Comparison of ENCODE assay signal across 4 cellular contexts in genomic region chr5:175759978-175760377, GRCh38.
A peak's percentile ranks its signal among the peaks of the same experiment; 100 is the strongest.
DNase-seq lines count a peak whose midpoint lies in the region; ATAC-seq lines count a peak whose summit lies in the region.
"Not testable (repeated sequence)": the region's sequence is repeated elsewhere in the genome, so short reads cannot be mapped to it uniquely, and the experiment has no call there.

No MANE protein-coding gene starts in this region.

- H3K4me3 Mint-ChIP-seq in activated CD4-positive, alpha-beta T cell treated with anti-CD3 and anti-CD28 coated beads for 36 hours; activated T-cell treated with anti-CD3 and anti-CD28 coated beads, Interleukin-2, amount 50 U/mL, for 72 hours; activated naive CD8-positive, alpha-beta T cell; stimulated activated naive B cell treated with anti-CD40 and anti-IgM and Interleukin-4, amounts not matched to agents 10 μg/mL and 1 μg/mL and 100 μg/mL, for 72 hours: not testable (repeated sequence)

- H3K27me3 Mint-ChIP-seq in activated CD4-positive, alpha-beta T cell treated with anti-CD3 and anti-CD28 coated beads for 36 hours, result peaks cover 36% of the 10 kb centered on the region
- H3K27me3 Mint-ChIP-seq in activated T-cell treated with anti-CD3 and anti-CD28 coated beads, Interleukin-2, amount 50 U/mL, for 72 hours (ENCODE audit: low read depth), result peaks cover 46% of the 10 kb centered on the region
- H3K27me3 Mint-ChIP-seq in activated naive CD8-positive, alpha-beta T cell, result peaks cover 20% of the 10 kb centered on the region
- H3K27me3 Mint-ChIP-seq in stimulated activated naive B cell treated with anti-CD40 and anti-IgM and Interleukin-4, amounts not matched to agents 10 μg/mL and 1 μg/mL and 100 μg/mL, for 72 hours, result peaks cover 44 to 56% of the 10 kb centered on the region in 2 donors

- intact Hi-C loops in activated CD4-positive, alpha-beta T cell treated with anti-CD3 and anti-CD28 coated beads for 36 hours (cut with DNase I, micrococcal nuclease), result not testable (repeated sequence)

- CTCF ChIA-PET in activated CD4-positive, alpha-beta T cell treated with anti-CD3 and anti-CD28 coated beads for 36 hours (lab: Charles Lee), result not testable (repeated sequence)

- POLR2A ChIA-PET in activated CD4-positive, alpha-beta T cell treated with anti-CD3 and anti-CD28 coated beads for 36 hours (lab: Charles Lee), result not testable (repeated sequence)

- not testable (repeated sequence) for H3K36me3 Mint-ChIP-seq in activated CD4-positive, alpha-beta T cell treated with anti-CD3 and anti-CD28 coated beads for 36 hours (ENCODE audit: low read depth); stimulated activated naive B cell treated with anti-CD40 and anti-IgM and Interleukin-4, amounts not matched to agents 10 μg/mL and 1 μg/mL and 100 μg/mL, for 72 hours
- peaks cover 11 to 28% of the 10 kb centered on the region in 2 donors for H3K36me3 Mint-ChIP-seq in activated T-cell treated with anti-CD3 and anti-CD28 coated beads, Interleukin-2, amount 50 U/mL, for 72 hours (ENCODE audit: insufficient read depth in 2 of 2)
- H3K36me3 Mint-ChIP-seq in activated naive CD8-positive, alpha-beta T cell, result peaks cover 16% of the 10 kb centered on the region

- H3K9me3 Mint-ChIP-seq in activated CD4-positive, alpha-beta T cell treated with anti-CD3 and anti-CD28 coated beads for 36 hours (ENCODE audit: low read depth), result not testable (repeated sequence)
- peaks cover 8 to 12% of the 10 kb centered on the region in 2 donors for H3K9me3 Mint-ChIP-seq in activated T-cell treated with anti-CD3 and anti-CD28 coated beads, Interleukin-2, amount 50 U/mL, for 72 hours
- peaks cover 11% of the 10 kb centered on the region for H3K9me3 Mint-ChIP-seq in activated naive CD8-positive, alpha-beta T cell (ENCODE audit: low read depth)
- peaks cover 7 to 18% of the 10 kb centered on the region in 2 donors for H3K9me3 Mint-ChIP-seq in stimulated activated naive B cell treated with anti-CD40 and anti-IgM and Interleukin-4, amounts not matched to agents 10 μg/mL and 1 μg/mL and 100 μg/mL, for 72 hours

- peaks cover 10% of the 10 kb centered on the region for H3K4me1 Mint-ChIP-seq in activated CD4-positive, alpha-beta T cell treated with anti-CD3 and anti-CD28 coated beads for 36 hours
- H3K4me1 Mint-ChIP-seq in activated T-cell treated with anti-CD3 and anti-CD28 coated beads, Interleukin-2, amount 50 U/mL, for 72 hours (ENCODE audit: low read depth), result peaks cover 17% of the 10 kb centered on the region
- H3K4me1 Mint-ChIP-seq in activated naive CD8-positive, alpha-beta T cell (ENCODE audit: low read depth); stimulated activated naive B cell treated with anti-CD40 and anti-IgM and Interleukin-4, amounts not matched to agents 10 μg/mL and 1 μg/mL and 100 μg/mL, for 72 hours: not testable (repeated sequence)

- not testable (repeated sequence) for H3K27ac Mint-ChIP-seq in activated CD4-positive, alpha-beta T cell treated with anti-CD3 and anti-CD28 coated beads for 36 hours; stimulated activated naive B cell treated with anti-CD40 and anti-IgM and Interleukin-4, amounts not matched to agents 10 μg/mL and 1 μg/mL and 100 μg/mL, for 72 hours
- H3K27ac Mint-ChIP-seq in activated T-cell treated with anti-CD3 and anti-CD28 coated beads, Interleukin-2, amount 50 U/mL, for 72 hours, result peak overlapping the region; percentile 45
- H3K27ac Mint-ChIP-seq in activated naive CD8-positive, alpha-beta T cell, result peak overlapping the region; percentile 30

- DNase-seq in activated CD4-positive, alpha-beta T cell treated with anti-CD3 and anti-CD28 coated beads for 36 hours; activated T-cell treated with anti-CD3 and anti-CD28 coated beads, Interleukin-2, amount 50 U/mL, for 72 hours; stimulated activated naive B cell treated with anti-CD40 and anti-IgM and Interleukin-4, amounts not matched to agents 10 μg/mL and 1 μg/mL and 100 μg/mL, for 72 hours: not testable (repeated sequence)

- peak; percentile 58 for ATAC-seq in activated CD4-positive, alpha-beta T cell treated with anti-CD3 and anti-CD28 coated beads for 36 hours
- ATAC-seq in activated T-cell treated with anti-CD3 and anti-CD28 coated beads, Interleukin-2, amount 50 U/mL, for 72 hours (replicated peaks in 1 of 2), result peak in 1 of 2 donors; percentile 21
- peak; percentile 31 to 42 for ATAC-seq in stimulated activated naive B cell treated with anti-CD40 and anti-IgM and Interleukin-4, amounts not matched to agents 10 μg/mL and 1 μg/mL and 100 μg/mL, for 72 hours (replicated peaks)
